Comparison of ENCODE assay signal across 12 cellular contexts in the genomic region with DNA sequence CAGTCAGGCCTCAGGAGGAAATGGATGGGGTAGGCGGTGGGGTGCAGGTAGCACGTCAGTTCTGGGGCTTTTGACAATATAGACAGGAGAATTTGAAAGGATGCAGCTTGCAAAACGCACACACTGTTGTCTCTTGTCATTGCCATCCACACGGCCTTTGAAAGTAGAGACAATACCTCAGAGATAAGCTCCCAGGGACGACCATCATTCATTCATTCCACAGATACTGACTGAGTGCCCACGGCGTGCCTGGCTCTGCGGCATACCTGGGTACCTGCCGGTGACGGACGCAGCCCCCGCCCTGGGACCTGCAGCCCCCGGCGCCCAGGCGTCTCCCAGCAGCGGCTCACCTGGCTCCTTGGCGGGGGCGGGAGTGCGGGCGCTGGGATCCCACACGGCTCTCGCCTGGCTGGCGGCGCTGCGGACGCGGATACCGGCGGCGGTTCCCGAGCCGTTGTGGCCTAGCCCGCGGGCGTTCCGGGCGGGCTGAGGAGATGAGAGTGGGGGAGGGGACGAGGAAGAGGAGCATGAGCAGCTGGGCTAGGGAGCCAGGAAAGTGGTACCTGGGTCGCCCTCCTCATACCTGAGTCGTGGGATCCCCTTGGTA. TPM values are rescaled to one million over a fixed set of nuclear protein-coding genes. Genes with fewer than 3 reads are reported as not detected.
DNase-seq lines count a peak whose midpoint lies in the region; TF ChIP-seq lines count a peak whose summit lies in the region.
"Had no signal": no experiment of that assay in that cellular context is flagged by ENCODE, and none has a peak within 500 bp of the region (broad histone marks: within the 10 kb centered on the region; RNA-seq: fewer than 3 reads in every experiment).

A gene with protein sequence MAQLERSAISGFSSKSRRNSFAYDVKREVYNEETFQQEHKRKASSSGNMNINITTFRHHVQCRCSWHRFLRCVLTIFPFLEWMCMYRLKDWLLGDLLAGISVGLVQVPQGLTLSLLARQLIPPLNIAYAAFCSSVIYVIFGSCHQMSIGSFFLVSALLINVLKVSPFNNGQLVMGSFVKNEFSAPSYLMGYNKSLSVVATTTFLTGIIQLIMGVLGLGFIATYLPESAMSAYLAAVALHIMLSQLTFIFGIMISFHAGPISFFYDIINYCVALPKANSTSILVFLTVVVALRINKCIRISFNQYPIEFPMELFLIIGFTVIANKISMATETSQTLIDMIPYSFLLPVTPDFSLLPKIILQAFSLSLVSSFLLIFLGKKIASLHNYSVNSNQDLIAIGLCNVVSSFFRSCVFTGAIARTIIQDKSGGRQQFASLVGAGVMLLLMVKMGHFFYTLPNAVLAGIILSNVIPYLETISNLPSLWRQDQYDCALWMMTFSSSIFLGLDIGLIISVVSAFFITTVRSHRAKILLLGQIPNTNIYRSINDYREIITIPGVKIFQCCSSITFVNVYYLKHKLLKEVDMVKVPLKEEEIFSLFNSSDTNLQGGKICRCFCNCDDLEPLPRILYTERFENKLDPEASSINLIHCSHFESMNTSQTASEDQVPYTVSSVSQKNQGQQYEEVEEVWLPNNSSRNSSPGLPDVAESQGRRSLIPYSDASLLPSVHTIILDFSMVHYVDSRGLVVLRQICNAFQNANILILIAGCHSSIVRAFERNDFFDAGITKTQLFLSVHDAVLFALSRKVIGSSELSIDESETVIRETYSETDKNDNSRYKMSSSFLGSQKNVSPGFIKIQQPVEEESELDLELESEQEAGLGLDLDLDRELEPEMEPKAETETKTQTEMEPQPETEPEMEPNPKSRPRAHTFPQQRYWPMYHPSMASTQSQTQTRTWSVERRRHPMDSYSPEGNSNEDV (minus strand): TSS at position 488 of the 607 bp plus-strand sequence. CDS start 4,934 bp downstream, outside the sequence.

- peak within 1 kb of the TSS; percentile 74 for H3K4me2 ChIP-seq in H9 (ENCODE audit: insufficient read depth, insufficient read length, low read length)

- H3K9me3 ChIP-seq in H9 (ENCODE audit: control insufficient read depth, low read depth, low read length) (no peaks in the 10 kb centered on the region), iPS-18a (ENCODE audit: control insufficient read depth, low read depth, low read length) (no peaks in the 10 kb centered on the region), WERI-Rb-1 (ENCODE audit: severe bottlenecking) (no peaks in the 10 kb centered on the region)

- peaks cover 8% of the 10 kb centered on the region for H3K23me2 ChIP-seq in H9 (ENCODE audit: insufficient read length, low read depth, low read length, poor library complexity, severe bottlenecking)

- no peak within 1 kb of the TSS for H3K4ac ChIP-seq in H9 (ENCODE audit: low read depth, low read length)

- H2BK5ac ChIP-seq in H9 (ENCODE audit: insufficient read length, low read length): no peak within 1 kb of the TSS

- no peaks in the 10 kb centered on the region for H3K9me3 Mint-ChIP-seq in H9

- no peak within 1 kb of the TSS for H2AFZ ChIP-seq in H9 (ENCODE audit: low read length)

- no peaks in the 10 kb centered on the region for H3K36me3 ChIP-seq in iPS-18a (ENCODE audit: control insufficient read depth, low read depth, low read length)
- peaks cover 8% of the 10 kb centered on the region; the same call in 1 of the 2 replicates for H3K36me3 ChIP-seq in WERI-Rb-1

- no peak within 1 kb of the TSS for H3T11ph ChIP-seq in H9 (ENCODE audit: low read length)

- H3K27me3 ChIP-seq in H9 (ENCODE audit: insufficient read depth, low read length) (no peaks in the 10 kb centered on the region), iPS-18a (ENCODE audit: control insufficient read depth, insufficient read depth, low read length) (peaks cover 15% of the 10 kb centered on the region), WERI-Rb-1 (ENCODE audit: insufficient read depth, low read depth, severe bottlenecking) (no peaks in the 10 kb centered on the region)

- peaks cover 3% of the 10 kb centered on the region; the same call in 1 of the 2 replicates for H3K27me3 Mint-ChIP-seq in H9 (ENCODE audit: low read depth)

- no peak within 1 kb of the TSS for H2BK120ac ChIP-seq in H9 (ENCODE audit: low read depth, low read length, poor library complexity, severe bottlenecking)

- H3K4me1 ChIP-seq in H9 (ENCODE audit: insufficient read depth, low read length) (peaks cover 2% of the 10 kb centered on the region; the same call in 1 of the 2 replicates), iPS-18a (ENCODE audit: control insufficient read depth, low read depth, low read length) (peaks cover 13% of the 10 kb centered on the region)

- peaks cover 31 to 36% of the 10 kb centered on the region in 2 experiments for H3K4me1 Mint-ChIP-seq in H9

- H3K79me2 ChIP-seq in H9 (ENCODE audit: insufficient read depth, low read length): peaks cover 2% of the 10 kb centered on the region; the same call in 1 of the 2 replicates

- no peak within 1 kb of the TSS for H2BK12ac ChIP-seq in H9 (ENCODE audit: insufficient read length, low read depth, low read length)

- H4K91ac ChIP-seq in H9 (ENCODE audit: insufficient read length, low read depth, low read length): no peak within 1 kb of the TSS

- TF ChIP-seq CTCF in H9 (conservative IDR thresholded peaks at IDR 0.05) (no peak), WERI-Rb-1 (IDR thresholded peaks at IDR 0.05; ENCODE audit: low read depth, low read length) (no peak)

- H3K14ac ChIP-seq in H9 (ENCODE audit: insufficient read depth, low read length): peak within 1 kb of the TSS; percentile 44; the same call in 1 of the 2 replicates

- no peak within 1 kb of the TSS for H2AK5ac ChIP-seq in H9 (ENCODE audit: insufficient read length, low read length)

- H3K9ac ChIP-seq in H9 (ENCODE audit: extremely low read depth, insufficient read length, low read length) (peak within 1 kb of the TSS; percentile 6), iPS-18a (ENCODE audit: low read length) (peak within 1 kb of the TSS; percentile 19)

- H4K20me1 ChIP-seq in H9 (ENCODE audit: control insufficient read depth, insufficient read depth, insufficient read length): no peaks in the 10 kb centered on the region

- H3K36me3 Mint-ChIP-seq in H9 (ENCODE audit: insufficient read depth in 1 of 3, low read depth in 3 of 3): peaks cover 0 to 3% (median 0%) of the 10 kb centered on the region in 3 experiments; a peak in 2 of 7 replicates
- H3K36me3 Mint-ChIP-seq: brain had no signal

- no peak within 1 kb of the TSS for H3K18ac ChIP-seq in H9 (ENCODE audit: insufficient read length, low read depth, low read length)

- H4K8ac ChIP-seq in H9 (replicated peaks; ENCODE audit: insufficient read length, low read depth, low read length): no peak within 1 kb of the TSS

- H3K4me3 ChIP-seq in iPS-18a (ENCODE audit: low read length) (peak within 1 kb of the TSS; percentile 63), WERI-Rb-1 (ENCODE audit: low read depth, low read length) (no peak within 1 kb of the TSS)

- no CpG with 5 or more reads among the region's 40 CpGs for WGBS in H9 (ENCODE audit: extremely low coverage, insufficient read length, low lambda C conversion rate)

- H3K27ac ChIP-seq in H9 (ENCODE audit: insufficient read length, low read depth, low read length): no peak within 1 kb of the TSS
- no peak within 1 kb of the TSS for H3K27ac ChIP-seq in iPS-18a (ENCODE audit: low read length)
- H3K27ac ChIP-seq in WERI-Rb-1: no peak within 1 kb of the TSS

- no peak within 1 kb of the TSS for H3K23ac ChIP-seq in H9 (ENCODE audit: insufficient read length, low read depth, low read length)

- no peak within 1 kb of the TSS for H2BK20ac ChIP-seq in H9 (ENCODE audit: low read depth, low read length, poor library complexity, severe bottlenecking)

- H2BK15ac ChIP-seq in H9 (ENCODE audit: low read depth, low read length): no peak within 1 kb of the TSS

- no peaks in the 10 kb centered on the region for H3K79me1 ChIP-seq in H9 (ENCODE audit: insufficient read depth, low read depth, low read length, poor library complexity, severe bottlenecking)

- peak within 1 kb of the TSS in 1 of 3 experiments; percentile 80; a peak in 2 of 7 replicates for H3K27ac Mint-ChIP-seq in H9

- no peak within 1 kb of the TSS for H4K5ac ChIP-seq in H9 (ENCODE audit: insufficient read length, low read depth, low read length)

- no peak within 1 kb of the TSS for H3K56ac ChIP-seq in H9 (ENCODE audit: insufficient read length, low read depth, low read length)

- H3K4me3 Mint-ChIP-seq in H9: peak within 1 kb of the TSS; percentile 64 to 72

- peak; percentile 44 for DNase-seq in H9
- peak; percentile 24 for DNase-seq in astrocyte of the hippocampus (ENCODE audit: low read depth, low spot score)
- DNase-seq in retina: peak; percentile 64
- DNase-seq in WERI-Rb-1: no peak
- no peak for DNase-seq in kidney glomerular epithelial cell (lab: John Stamatoyannopoulos, UW)
- no peak for DNase-seq in NCI-H345 (lab: John Stamatoyannopoulos, UW)
- no peak for DNase-seq in Kasumi-1 (lab: John Stamatoyannopoulos, UW)
- DNase-seq: activated CD8-positive, alpha-beta memory T cell treated with anti-CD3 and anti-CD28 coated beads, Interleukin-2, amount 50 U/mL, for 4 hours; NCI-H1417 treated with DMSO at 0.1 percent for 48 hours had no signal

RNA-seq across cellular contexts. Expression of the gene that starts here (rescaled TPM):
- 0.09 and 0.55 TPM in 2 replicates for total RNA-seq in H9 (2021)
- total RNA-seq: T-helper 2 cell treated with Interferon-gamma antibody and Interleukin-4, amounts not matched to agents 100 ng/mL and 5 ng/mL, for 36 hours had no signal

Comparison
In these comparisons a context has a peak if more than half of its experiments do, and no peak if none do; other contexts are left out.
1. Peak in DNase-seq, H3K9ac ChIP-seq and H3K4me2 ChIP-seq in H9; RNA of the gene not detected or under 1 TPM.
2. DNase-seq: peak in astrocyte of the hippocampus (single experiment) and retina (single experiment); none in WERI-Rb-1 (single experiment), kidney glomerular epithelial cell (single experiment), NCI-H345 (single experiment) and Kasumi-1 (0 of 2).